ENCODE assay signal across 8 cellular contexts in genomic region chr11:74170694-74171629, GRCh38. TPM values are rescaled to one million over a fixed set of nuclear protein-coding genes. Genes with fewer than 3 reads are reported as not detected.
A peak's percentile ranks its signal among the peaks of the same experiment; 100 is the strongest.
DNase-seq lines count a peak whose midpoint lies in the region; ATAC-seq, FAIRE-seq and TF ChIP-seq lines count a peak whose summit lies in the region.

Gene C2CD3 (minus strand): TSS chr11:74171002. CDS start chr11:74170792, 210 bp downstream.
Gene PPME1 (plus strand): TSS chr11:74171289. CDS start chr11:74171422, 133 bp downstream.

- peaks cover 0 to 29% of the 10 kb centered on the region in 2 donors for H3K4me1 ChIP-seq in right atrium auricular region
- H3K4me1 ChIP-seq in psoas muscle, result peaks cover 46% of the 10 kb centered on the region

- DNase-seq in NCI-H187 (lab: John Stamatoyannopoulos, UW), result peak; percentile 94 to 98
- DNase-seq in T-helper 2 cell, result peak; percentile 90 to 100 (median 97)
- peak; percentile 91 to 100 (median 99) for DNase-seq in anterior cingulate cortex (lab: John Stamatoyannopoulos, UW)
- peak; percentile 99 for DNase-seq in right atrium auricular region (ENCODE audit: low spot score)
- DNase-seq in psoas muscle, result peak; percentile 98 to 99
- DNase-seq in urothelium cell line (ENCODE audit: low spot score), result peak; percentile 97

- 0% methylated on average over 68 of the region's 68 CpGs for whole genome bisulfite sequencing in psoas muscle, 3 donors

- ATAC-seq in GM18502 (IDR thresholded peaks at IDR 0.05; ENCODE audit: poor library complexity, unreplicated experiment), result peak; percentile 95
- peak; percentile 96 for ATAC-seq in HG02943 (IDR thresholded peaks at IDR 0.05; ENCODE audit: low read depth, unreplicated experiment)
- peak; percentile 95 to 97 (median 96) for ATAC-seq in psoas muscle

- H3K27me3 ChIP-seq in right atrium auricular region, result no peaks in the 10 kb centered on the region
- H3K27me3 ChIP-seq in psoas muscle (ENCODE audit: insufficient read depth in 3 of 3, low read length in 2 of 3), result no peaks in the 10 kb centered on the region

- peak within 1 kb of the TSS; percentile 78 to 79 for H3K4me3 ChIP-seq in right atrium auricular region
- H3K4me3 ChIP-seq in psoas muscle, result peak within 1 kb of the TSS; percentile 90

- H3K27ac ChIP-seq in right atrium auricular region, result peak within 1 kb of the TSS; percentile 90 to 92
- H3K27ac ChIP-seq in psoas muscle, result peak within 1 kb of the TSS; percentile 91

- TF ChIP-seq CTCF in right atrium auricular region (IDR thresholded peaks at IDR 0.05), result peak in 1 of 2 donors; percentile 48
- peak; percentile 17 for TF ChIP-seq CTCF in psoas muscle (IDR thresholded peaks at IDR 0.05)

- intact Hi-C loops in psoas muscle (cut with DNase I), result no loop called here

- H3K36me3 ChIP-seq in right atrium auricular region (peaks cover 15% of the 10 kb centered on the region), psoas muscle (ENCODE audit: insufficient read depth in 1 of 2, low read depth in 1 of 2) (peaks cover 3 to 38% of the 10 kb centered on the region in 2 donors)

- FAIRE-seq in urothelium cell line (lab: Jason Lieb, UNC), result peak; percentile 95

- H3K9me3 ChIP-seq in right atrium auricular region (no peaks in the 10 kb centered on the region), psoas muscle (no peaks in the 10 kb centered on the region)

RNA-seq across cellular contexts. Expression of gene C2CD3, which starts in this region (rescaled TPM):
- total RNA-seq in right atrium auricular region (10 to 100 TPM; 15.0 to 15.4 TPM), psoas muscle (10 to 100 TPM in 2 of 4 donors, 1 to 10 TPM in 2; 5.1 to 14.4 (median 9.7) TPM)
- 10 to 100 TPM in 1 of 3 donors, 1 to 10 TPM in 2; 8.4 to 12.6 (median 9.7) TPM for polyA plus RNA-seq in psoas muscle

RNA-seq across cellular contexts. Expression of gene PPME1, which starts in this region (rescaled TPM):
- total RNA-seq in right atrium auricular region, result 10 to 100 TPM; 30.1 to 35.0 TPM
- total RNA-seq in psoas muscle, result 10 to 100 TPM; 39.5 to 45.9 (median 43.3) TPM
- 10 to 100 TPM; 28.3 to 47.9 (median 30.3) TPM for polyA plus RNA-seq in psoas muscle

Comparison
In these comparisons a context has a peak if more than half of its experiments do, and no peak if none do; other contexts are left out.
1. Peak in every context shown above with its lines: DNase-seq, ATAC-seq, H3K4me3 ChIP-seq and H3K27ac ChIP-seq.